In the genomic region with DNA sequence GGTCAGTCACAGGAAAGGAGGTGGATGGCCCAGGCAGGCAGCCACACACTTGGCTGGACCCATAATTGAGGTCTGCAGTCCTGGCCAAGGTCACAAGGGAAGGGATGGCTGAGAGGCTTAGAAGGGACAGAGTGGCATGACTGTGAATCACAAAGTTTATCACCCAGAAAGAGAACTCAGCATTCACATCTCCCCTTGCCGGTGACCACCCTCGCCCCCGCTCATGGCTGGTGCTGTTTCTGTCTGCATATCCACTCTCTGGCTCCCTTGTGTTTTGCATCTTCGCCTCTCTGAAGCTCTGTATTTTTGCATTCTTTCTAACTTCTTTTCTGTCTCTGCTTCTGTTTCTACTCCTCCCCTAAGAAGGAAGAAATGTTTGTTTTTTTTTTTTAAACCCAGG, we compare ENCODE assay signal across 20 cellular contexts.
"Had no signal": no experiment of that assay in that cellular context is flagged by ENCODE, and none has a peak within 500 bp of the region (broad histone marks: within the 10 kb centered on the region; RNA-seq: fewer than 3 reads in every experiment).

No MANE protein-coding gene starts in this region.

- H3K36me3 ChIP-seq: ascending aorta, colonic mucosa, esophagus muscularis mucosa, neutrophil, pancreas, WERI-Rb-1 had no signal

- H3K36me3 Mint-ChIP-seq: activated naive CD4-positive, alpha-beta T cell treated with anti-CD3 and anti-CD28 coated beads, Interleukin-2, amount 50 U/mL, for 72 hours; memory B cell had no signal

- H3K9me3 Mint-ChIP-seq: activated CD4-positive, alpha-beta T cell treated with anti-CD3 and anti-CD28 coated beads, Interleukin-2, amount 10 ng/mL, durations not matched to agents 7 days and 5 days; activated CD8-positive, alpha-beta T cell treated with anti-CD3 and anti-CD28 coated beads for 36 hours; activated naive CD4-positive, alpha-beta T cell treated with anti-CD3 and anti-CD28 coated beads, Interleukin-2, amount 50 U/mL, for 72 hours; central memory CD8-positive, alpha-beta T cell; memory B cell; T-helper 2 cell treated with Interferon-gamma antibody and Interleukin-4, amounts not matched to agents 5 μg/mL and 100 μg/mL, for 36 hours had no signal

- H3K27ac ChIP-seq: colonic mucosa, esophagus muscularis mucosa, neutrophil, pancreas, WERI-Rb-1 had no signal

- H3K4me3 ChIP-seq: ascending aorta, colonic mucosa, esophagus muscularis mucosa, pancreas had no signal

- H3K27ac Mint-ChIP-seq: activated CD4-positive, alpha-beta T cell treated with anti-CD3 and anti-CD28 coated beads, Interleukin-2, amount 10 ng/mL, durations not matched to agents 7 days and 5 days; activated CD8-positive, alpha-beta T cell treated with anti-CD3 and anti-CD28 coated beads for 36 hours; activated naive CD4-positive, alpha-beta T cell treated with anti-CD3 and anti-CD28 coated beads, Interleukin-2, amount 50 U/mL, for 72 hours; memory B cell; T-helper 2 cell treated with Interferon-gamma antibody and Interleukin-4, amounts not matched to agents 5 μg/mL and 100 μg/mL, for 36 hours had no signal

- H3K4me1 ChIP-seq: colonic mucosa, pancreas had no signal

- H3K27me3 ChIP-seq: ascending aorta, colonic mucosa, esophagus muscularis mucosa, pancreas had no signal

- H3K4me1 Mint-ChIP-seq: activated CD4-positive, alpha-beta T cell treated with anti-CD3 and anti-CD28 coated beads, Interleukin-2, amount 10 ng/mL, durations not matched to agents 7 days and 5 days; central memory CD8-positive, alpha-beta T cell; memory B cell had no signal

- FAIRE-seq: frontal cortex, islet of Langerhans, pancreas had no signal

- H3K9me3 ChIP-seq: ascending aorta, colonic mucosa, esophagus muscularis mucosa, neutrophil, pancreas had no signal

- H3K4me3 Mint-ChIP-seq: activated CD4-positive, alpha-beta T cell treated with anti-CD3 and anti-CD28 coated beads, Interleukin-2, amount 10 ng/mL, durations not matched to agents 7 days and 5 days; activated CD8-positive, alpha-beta T cell treated with anti-CD3 and anti-CD28 coated beads for 36 hours; central memory CD8-positive, alpha-beta T cell; memory B cell; T-helper 2 cell treated with Interferon-gamma antibody and Interleukin-4, amounts not matched to agents 5 μg/mL and 100 μg/mL, for 36 hours had no signal

- ATAC-seq: activated CD8-positive, alpha-beta T cell treated with anti-CD3 and anti-CD28 coated beads for 36 hours; activated naive CD4-positive, alpha-beta T cell treated with anti-CD3 and anti-CD28 coated beads, Interleukin-2, amount 50 U/mL, for 72 hours; left cardiac atrium; pancreas; sciatic nerve; SK-N-SH treated with all-trans-retinoic acid at 6 μM for 48 hours; stimulated activated naive CD8-positive, alpha-beta T cell treated with anti-CD3 and anti-CD28 coated beads, Interleukin-15, Interleukin-2, amounts not matched to agents 100 U/mL and 50 U/mL, for 24 hours had no signal

- DNase-seq: activated CD4-positive, alpha-beta T cell treated with anti-CD3 and anti-CD28 coated beads, Interleukin-2, amount 10 ng/mL, durations not matched to agents 7 days and 5 days; activated CD4-positive, CD25-positive, alpha-beta regulatory T cell treated with anti-CD3 and anti-CD28 coated beads, Interleukin-2, amount 50 U/mL, for 72 hours; activated CD8-positive, alpha-beta T cell treated with anti-CD3 and anti-CD28 coated beads for 36 hours; colonic mucosa; left cardiac atrium; stimulated activated CD4-positive, alpha-beta T cell treated with anti-CD3 and anti-CD28 coated beads, Interleukin-4, amount 100 ng/mL, for 1 hour; stimulated activated naive CD8-positive, alpha-beta T cell treated with anti-CD3 and anti-CD28 coated beads, Interleukin-15, Interleukin-2, amounts not matched to agents 100 U/mL and 50 U/mL, for 24 hours; WERI-Rb-1 had no signal
